30 cellular contexts compared by ENCODE assay signal in the genomic region with DNA sequence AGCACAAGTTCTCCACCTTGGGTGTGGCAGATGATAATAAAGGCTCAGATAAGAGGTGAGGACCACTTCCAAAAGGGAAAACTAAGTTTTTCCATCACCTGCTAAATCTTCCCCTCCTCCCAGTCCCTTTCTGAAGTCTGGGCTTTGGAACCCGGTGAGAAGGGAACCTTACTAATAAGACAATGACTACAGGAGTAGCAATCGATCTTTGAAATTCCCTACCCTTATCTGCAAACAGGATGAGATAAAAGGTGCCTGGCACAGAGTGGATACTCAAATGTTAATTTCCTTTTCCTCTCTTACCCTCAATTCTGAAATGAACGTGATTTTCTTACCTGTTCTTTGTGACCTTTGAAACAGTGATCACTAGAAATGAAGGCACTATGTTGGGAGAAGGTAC.
"Had no signal": no experiment of that assay in that cellular context is flagged by ENCODE, and none has a peak within 500 bp of the region (broad histone marks: within the 10 kb centered on the region; RNA-seq: fewer than 3 reads in every experiment).

No MANE protein-coding gene starts in this region.

- H3K27ac Mint-ChIP-seq: immature natural killer cell; mesothelial cell of epicardium; natural killer cell; stimulated activated naive CD8-positive, alpha-beta T cell treated with anti-CD3 and anti-CD28 coated beads, Interleukin-15, amount 100 ng/mL, for 72 hours had no signal

- H3K9me3 Mint-ChIP-seq: immature natural killer cell, natural killer cell had no signal

- H3K36me3 ChIP-seq: ovary had no signal

- H3K36me3 Mint-ChIP-seq: natural killer cell had no signal

- H3K27ac ChIP-seq: coronary artery, esophagus squamous epithelium, heart right ventricle, lower lobe of right lung, ovary, psoas muscle, sigmoid colon, vagina had no signal

- H3K9me3 ChIP-seq: esophagus squamous epithelium, lower lobe of right lung, ovary, psoas muscle, sigmoid colon, spleen, thyroid gland, vagina had no signal

- H3K4me3 ChIP-seq: coronary artery, esophagus squamous epithelium, heart right ventricle, lower lobe of right lung, ovary, psoas muscle, sigmoid colon, spleen, thyroid gland, vagina had no signal

- ATAC-seq: heart right ventricle; left ventricle myocardium superior; lower lobe of right lung; natural killer cell; psoas muscle; stimulated activated naive CD8-positive, alpha-beta T cell treated with anti-CD3 and anti-CD28 coated beads, Interleukin-15, amount 100 ng/mL, for 72 hours had no signal

- H3K27me3 ChIP-seq: esophagus squamous epithelium, heart right ventricle, ovary, sigmoid colon, spleen, thyroid gland, vagina had no signal

- H3K4me1 ChIP-seq: lower lobe of right lung, vagina had no signal

- H3K4me3 Mint-ChIP-seq: immature natural killer cell; mesothelial cell of epicardium; natural killer cell; stimulated activated naive CD8-positive, alpha-beta T cell treated with anti-CD3 and anti-CD28 coated beads, Interleukin-15, amount 100 ng/mL, for 72 hours had no signal

- H3K27me3 Mint-ChIP-seq: stimulated activated naive CD8-positive, alpha-beta T cell treated with anti-CD3 and anti-CD28 coated beads, Interleukin-15, amount 100 ng/mL, for 72 hours had no signal

- DNase-seq: dermis blood vessel endothelial cell; effector memory CD4-positive, alpha-beta T cell; erythroblast; esophagus squamous epithelium; foreskin melanocyte; glutamatergic neuron; heart right ventricle; hypothalamus; immature natural killer cell; islet precursor cell; kidney glomerular epithelial cell; left ventricle myocardium superior; lower lobe of right lung; natural killer cell; occipital lobe; ovary; posterior cingulate gyrus; psoas muscle; right cardiac atrium; sigmoid colon; spleen; stimulated activated CD4-positive, alpha-beta T cell treated with anti-CD3 and anti-CD28 coated beads, Interleukin-15, amount 100 ng/mL, for 24 hours; stimulated activated CD4-positive, alpha-beta T cell treated with anti-CD3 and anti-CD28 coated beads, Interleukin-2, amount 100 ng/mL, for 48 hours; stimulated activated naive CD4-positive, alpha-beta T cell; stimulated activated naive CD8-positive, alpha-beta T cell treated with anti-CD3 and anti-CD28 coated beads, Interleukin-15, amount 100 ng/mL, for 72 hours; thyroid gland; trophoblast cell had no signal
